18 cellular contexts compared by ENCODE assay signal in genomic region chr2:65937379-65938160, GRCh38.
DNase-seq lines count a peak whose midpoint lies in the region; ATAC-seq, FAIRE-seq and TF ChIP-seq lines count a peak whose summit lies in the region.
"Had no signal": no experiment of that assay in that cellular context is flagged by ENCODE, and none has a peak within 500 bp of the region (broad histone marks: within the 10 kb centered on the region; RNA-seq: fewer than 3 reads in every experiment).

No MANE protein-coding gene starts in this region.

- no peak for FAIRE-seq in astrocyte (lab: Jason Lieb, UNC)

- no peaks in the 10 kb centered on the region for H3K9me3 Mint-ChIP-seq in astrocyte (ENCODE audit: unreplicated experiment)

- no peak overlapping the region for H3K4me3 ChIP-seq in AG10803 (ENCODE audit: low read length)
- no peak overlapping the region for H3K4me3 ChIP-seq in astrocyte (ENCODE audit: insufficient read depth, low read depth, low read length)
- H3K4me3 ChIP-seq: BLaER1 had no signal

- H3K9ac ChIP-seq in astrocyte (ENCODE audit: low read length) = no peak overlapping the region
- H3K9ac ChIP-seq: BLaER1 had no signal

- H3K36me3 Mint-ChIP-seq in astrocyte (ENCODE audit: low read depth, unreplicated experiment) = no peaks in the 10 kb centered on the region
- H3K36me3 Mint-ChIP-seq: CD8-positive, alpha-beta memory T cell; T-cell had no signal

- H3K4me2 ChIP-seq in astrocyte (ENCODE audit: low read length) = peak overlapping the region; percentile 58
- H3K4me2 ChIP-seq: BLaER1 had no signal

- peaks cover 16% of the 10 kb centered on the region for H3K27me3 Mint-ChIP-seq in astrocyte (ENCODE audit: low read depth, unreplicated experiment)
- H3K27me3 Mint-ChIP-seq: CD8-positive, alpha-beta memory T cell had no signal

- no peak for TF ChIP-seq CTCF in AG10803 (conservative IDR thresholded peaks at IDR 0.05; ENCODE audit: low read length)
- no peak for TF ChIP-seq CTCF in astrocyte (IDR thresholded peaks at IDR 0.05; ENCODE audit: insufficient read depth, low read depth, low read length)

- no peak overlapping the region for H2AFZ ChIP-seq in astrocyte (ENCODE audit: low read depth, low read length)

- no peaks in the 10 kb centered on the region for H4K20me1 ChIP-seq in astrocyte (ENCODE audit: insufficient read depth, low read length)
- H4K20me1 ChIP-seq: BLaER1 had no signal

- H3K36me3 ChIP-seq in astrocyte (ENCODE audit: insufficient read depth, low read length) = no peaks in the 10 kb centered on the region
- H3K36me3 ChIP-seq: BLaER1 had no signal

- no peaks in the 10 kb centered on the region for H3K27me3 ChIP-seq in astrocyte (ENCODE audit: insufficient read depth, low read length)
- H3K27me3 ChIP-seq: BLaER1 had no signal

- H3K4me1 Mint-ChIP-seq in astrocyte (ENCODE audit: low read depth, unreplicated experiment) = peaks cover 11% of the 10 kb centered on the region
- H3K4me1 Mint-ChIP-seq: CD8-positive, alpha-beta memory T cell; T-cell had no signal

- H3K27ac ChIP-seq in astrocyte (ENCODE audit: low read depth, low read length) = no peak overlapping the region
- H3K27ac ChIP-seq: BLaER1 had no signal

- ATAC-seq in GM18867 (IDR thresholded peaks at IDR 0.05; ENCODE audit: unreplicated experiment) = no peak
- ATAC-seq: T-cell had no signal

- H3K4me1 ChIP-seq in astrocyte (ENCODE audit: insufficient read depth, low read length) = no peaks in the 10 kb centered on the region

- DNase-seq in AG10803 (ENCODE audit: low read depth) = peak; percentile 2
- peak; percentile 25 for DNase-seq in HS-5 (ENCODE audit: low read depth)
- DNase-seq in astrocyte (ENCODE audit: low read depth) = peak; percentile 6
- peak; percentile 1 for DNase-seq in kidney glomerular epithelial cell (lab: John Stamatoyannopoulos, UW)
- no peak for DNase-seq in cerebellar nuclear complex (lab: John Stamatoyannopoulos, UW)
- DNase-seq in SIG-M5 (lab: John Stamatoyannopoulos, UW) = no peak
- no peak for DNase-seq in NCI-H2196 (lab: John Stamatoyannopoulos, UW; ENCODE audit: unreplicated experiment)
- DNase-seq: CD8-positive, alpha-beta memory T cell; HCEC 1CT; KBM-7; NCI-H1105; NCI-H1930; NCI-H526 treated with DMSO at 0.1 percent for 48 hours; NK-92 treated with Interleukin-12 subunit alpha and Interleukin-12 subunit beta, amount 100 ng/mL, for 24 hours; OCI-M1; T-cell had no signal

- no peak overlapping the region for H3K4me3 Mint-ChIP-seq in astrocyte (ENCODE audit: unreplicated experiment)
- H3K4me3 Mint-ChIP-seq: CD8-positive, alpha-beta memory T cell; T-cell had no signal

- H3K9me3 ChIP-seq in astrocyte (ENCODE audit: insufficient read depth, low read depth, low read length) = no peaks in the 10 kb centered on the region
- H3K9me3 ChIP-seq: BLaER1 had no signal

- H3K79me2 ChIP-seq in astrocyte (ENCODE audit: insufficient read depth, low read length) = no peaks in the 10 kb centered on the region

- peak overlapping the region; percentile 11 for H3K27ac Mint-ChIP-seq in astrocyte (ENCODE audit: unreplicated experiment)
- H3K27ac Mint-ChIP-seq: CD8-positive, alpha-beta memory T cell; T-cell had no signal

Comparison
In these comparisons a context has a peak if more than half of its experiments do, and no peak if none do; other contexts are left out.
1. DNase-seq: peak in AG10803 (single experiment), HS-5 (single experiment), astrocyte (single experiment) and kidney glomerular epithelial cell (single experiment); none in cerebellar nuclear complex (0 of 2), SIG-M5 (single experiment) and NCI-H2196 (single experiment).